Comparison of ENCODE assay signal across 8 cellular contexts in the genomic region with DNA sequence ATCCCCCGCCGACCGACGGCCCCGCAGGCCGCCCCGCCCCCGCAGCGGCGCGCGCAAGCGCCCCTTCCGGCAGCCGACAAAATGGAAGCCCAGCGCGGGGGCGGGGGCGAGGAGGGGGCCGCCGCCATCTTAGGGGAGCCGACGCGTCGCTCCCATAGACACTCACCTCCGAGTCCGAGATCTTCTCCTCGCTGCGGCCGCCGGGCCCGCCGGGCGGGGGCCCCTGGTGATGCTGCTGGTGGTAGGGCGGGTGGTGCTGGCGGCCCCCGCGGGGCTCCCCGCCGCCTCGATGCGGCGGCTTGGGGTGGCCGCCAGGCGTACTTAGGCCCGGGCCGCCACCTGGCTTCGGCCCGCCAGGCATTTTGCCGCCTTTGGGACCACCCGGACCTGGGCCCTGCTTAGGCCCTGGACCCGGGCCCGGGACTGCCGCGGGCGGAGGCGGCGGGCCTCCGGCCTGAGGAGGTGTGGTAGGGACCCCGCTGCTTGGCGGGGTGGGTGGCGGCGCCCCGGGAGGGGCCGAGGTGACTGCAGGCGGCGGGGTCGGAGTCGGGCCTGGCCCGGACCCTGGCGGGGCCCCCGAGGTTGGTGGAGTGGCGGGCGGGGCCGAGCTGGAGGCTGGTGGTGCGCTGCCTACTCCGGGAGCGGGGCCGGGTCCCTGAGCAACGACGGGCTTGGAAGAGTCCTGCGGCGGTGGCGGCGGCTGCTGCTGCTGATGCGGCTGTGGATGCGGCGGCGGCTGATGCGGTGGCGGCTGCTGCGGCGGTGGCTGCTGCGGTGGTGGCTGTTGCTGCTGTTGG. TPM values are rescaled to one million over a fixed set of nuclear protein-coding genes. Genes with fewer than 3 reads are reported as not detected.
DNase-seq lines count a peak whose midpoint lies in the region; ATAC-seq, FAIRE-seq and TF ChIP-seq lines count a peak whose summit lies in the region.

No MANE protein-coding gene starts in this region.

- H2BK15ac ChIP-seq in H1 (ENCODE audit: low read length), result no peak overlapping the region

- FAIRE-seq in H1 (lab: Jason Lieb, UNC), result no peak

- H3K27ac Mint-ChIP-seq in activated CD8-positive, alpha-beta memory T cell treated with anti-CD3 and anti-CD28 coated beads, Interleukin-2, amount 10 ng/mL, durations not matched to agents 7 days and 5 days, result peak overlapping the region; percentile 99

- TF ChIP-seq CTCF in HL-60 (IDR thresholded peaks at IDR 0.05; ENCODE audit: insufficient read depth, low read length) (no peak), H1 (IDR thresholded peaks at IDR 0.05; ENCODE audit: control extremely low read depth in 1 of 3, insufficient read depth in 1 of 3, low read depth in 1 of 3, low read length in 3 of 3) (peak in 2 of 3 experiments; percentile 7 to 38; a peak in 3 of 4 replicates)

- H3K23me2 ChIP-seq in H1 (ENCODE audit: low read depth, low read length), result 0 out of 2 replicates have a peak, but pooled peaks cover 5% of the 10 kb centered on the region

- H3K18ac ChIP-seq in H1 (ENCODE audit: extremely low read depth, low read length), result peak overlapping the region; percentile 87

- no peak overlapping the region for H2BK120ac ChIP-seq in H1 (replicated peaks; ENCODE audit: low read depth, low read length)

- peaks cover 48% of the 10 kb centered on the region for H3K36me3 Mint-ChIP-seq in activated CD8-positive, alpha-beta memory T cell treated with anti-CD3 and anti-CD28 coated beads, Interleukin-2, amount 10 ng/mL, durations not matched to agents 7 days and 5 days

- H3K4me1 ChIP-seq in H1 (replicated peaks in 1 of 4; ENCODE audit: control insufficient read depth in 3 of 4, insufficient read depth in 4 of 4, low read length in 3 of 4), result peaks cover 4 to 10% (median 8%) of the 10 kb centered on the region in 4 experiments; a peak in 6 of 7 replicates
- H3K4me1 ChIP-seq in mesodermal cell (ENCODE audit: control insufficient read depth, insufficient read depth, low read length, poor library complexity, severe bottlenecking), result peaks cover 13% of the 10 kb centered on the region

- no peak overlapping the region for H3K14ac ChIP-seq in H1 (ENCODE audit: insufficient read length)

- peak overlapping the region; percentile 98 for H4K91ac ChIP-seq in H1 (replicated peaks; ENCODE audit: insufficient read length, low read length)

- ATAC-seq in activated CD8-positive, alpha-beta memory T cell treated with anti-CD3 and anti-CD28 coated beads, Interleukin-2, amount 10 ng/mL, durations not matched to agents 7 days and 5 days, result peak; percentile 58

- peaks cover 23 to 57% of the 10 kb centered on the region in 2 experiments for H3K79me2 ChIP-seq in H1 (ENCODE audit: control insufficient read depth in 1 of 2, insufficient read depth in 2 of 2, low read length in 2 of 2)

- peak overlapping the region; percentile 97 for H3K56ac ChIP-seq in H1 (replicated peaks; ENCODE audit: insufficient read length, low read depth, low read length)

- no peak overlapping the region for H2BK12ac ChIP-seq in H1 (ENCODE audit: low read depth, low read length)

- H3K27ac ChIP-seq in HL-60 (replicated peaks) (peak overlapping the region; percentile 98), H1 (ENCODE audit: low read depth, low read length) (peak overlapping the region; percentile 98), mesodermal cell (ENCODE audit: low read depth, low read length, severe bottlenecking) (peak overlapping the region; percentile 98)

- WGBS in H1 (ENCODE audit: extremely low coverage in 1 of 2, insufficient coverage in 1 of 2, insufficient read length in 1 of 2, insufficient replicate concordance in 2 of 2, low coverage in 1 of 2, low lambda C conversion rate in 2 of 2, missing lambda C conversion rate in 1 of 2), 2 experiments, result 1% methylated on average over 32 of the region's 94 CpGs; no CpG with 5 or more reads in 1 of the 2 experiments
- 0 to 1% methylated on average over 40 to 41 of the region's 94 CpGs for WGBS in mesodermal cell (ENCODE audit: insufficient coverage in 2 of 2), 2 experiments

- peaks cover 3% of the 10 kb centered on the region; the same call in 1 of the 2 replicates for H3K79me1 ChIP-seq in H1 (ENCODE audit: low read depth, low read length)

- peaks cover 31 to 47% (median 42%) of the 10 kb centered on the region in 4 experiments for H3K36me3 ChIP-seq in H1 (ENCODE audit: control insufficient read depth in 2 of 4, insufficient read depth in 4 of 4, low read length in 3 of 4)
- peaks cover 46% of the 10 kb centered on the region for H3K36me3 ChIP-seq in mesodermal cell (ENCODE audit: control insufficient read depth, insufficient read depth, low read length)

- H3K27me3 Mint-ChIP-seq in activated CD8-positive, alpha-beta memory T cell treated with anti-CD3 and anti-CD28 coated beads, Interleukin-2, amount 10 ng/mL, durations not matched to agents 7 days and 5 days, result no peaks in the 10 kb centered on the region

- peak overlapping the region; percentile 61 to 85; a peak in 3 of 4 replicates for H3K4me2 ChIP-seq in H1 (ENCODE audit: insufficient read depth in 1 of 2, low read depth in 2 of 2, low read length in 2 of 2)

- peak overlapping the region; percentile 98 for H2BK5ac ChIP-seq in H1 (ENCODE audit: low read depth, low read length)

- H3K27me3 ChIP-seq in HL-60 (ENCODE audit: insufficient read depth, poor library complexity, severe bottlenecking) (no peaks in the 10 kb centered on the region), H1 (replicated peaks in 1 of 4; ENCODE audit: control insufficient read depth in 3 of 4, extremely low read depth in 1 of 4, insufficient read depth in 3 of 4, low read length in 3 of 4) (no peaks in the 10 kb centered on the region)

- peaks cover 26 to 27% of the 10 kb centered on the region in 2 experiments for H4K20me1 ChIP-seq in H1 (replicated peaks in 1 of 2; ENCODE audit: control insufficient read depth in 1 of 2, insufficient read depth in 2 of 2, low read length in 2 of 2)

- no peak overlapping the region for H2BK20ac ChIP-seq in H1 (ENCODE audit: low read length)

- H3K4ac ChIP-seq in H1 (replicated peaks; ENCODE audit: insufficient read length, low read depth, low read length), result peak overlapping the region; percentile 91

- peak overlapping the region; percentile 95 for H4K5ac ChIP-seq in H1 (ENCODE audit: insufficient read length, low read depth, low read length)

- H3K4me3 ChIP-seq in HL-60 (replicated peaks; ENCODE audit: insufficient read depth, low read length) (peak overlapping the region; percentile 91), H1 (ENCODE audit: extremely low read depth in 1 of 4, insufficient read depth in 2 of 4, low read depth in 3 of 4, low read length in 4 of 4) (peak overlapping the region; percentile 92 to 99 (median 97)), mesodermal cell (ENCODE audit: extremely low read depth, insufficient read depth, low read length, poor library complexity, severe bottlenecking) (peak overlapping the region; percentile 99)

- DNase-seq in AG20443 (ENCODE audit: low spot score) (peak; percentile 96), GM19240 (ENCODE audit: insufficient read length, low spot score) (peak; percentile 51), HL-60 (ENCODE audit: low read depth in 1 of 2, low spot score in 1 of 2) (peak in 1 of 2 experiments; percentile 78), NOMO-1 treated with DMSO at 0.1 percent for 48 hours (lab: John Stamatoyannopoulos, UW; ENCODE audit: unreplicated experiment) (peak; percentile 66), H1 (ENCODE audit: low read depth in 1 of 2, low spot score in 2 of 2) (peak; percentile 23 to 91)
- peak; percentile 91 for DNase-seq in activated CD8-positive, alpha-beta memory T cell treated with anti-CD3 and anti-CD28 coated beads, Interleukin-2, amount 10 ng/mL, durations not matched to agents 7 days and 5 days
- DNase-seq in stimulated activated CD8-positive, alpha-beta memory T cell treated with anti-CD3 and anti-CD28 coated beads, Interleukin-15, amount 100 ng/mL, for 1 hour (ENCODE audit: low read depth), result peak; percentile 77

- peak; percentile 78 to 84 for TF ChIP-seq POLR2A in H1 (IDR thresholded peaks at IDR 0.05; ENCODE audit: control extremely low read depth in 1 of 2, low read depth in 2 of 2, low read length in 2 of 2)

- peak overlapping the region; percentile 91 for H3K4me3 Mint-ChIP-seq in activated CD8-positive, alpha-beta memory T cell treated with anti-CD3 and anti-CD28 coated beads, Interleukin-2, amount 10 ng/mL, durations not matched to agents 7 days and 5 days

- POLR2A ChIA-PET in H1 (lab: Charles Lee; ENCODE audit: partially characterized antibody), result interaction anchor here (0.7 to 2.2 kb wide), 22 partner anchors 9 to 332 kb away, joined by 3 to 9 read pairs (median 4); a partner anchor contains a TSS

- no peaks in the 10 kb centered on the region for H3K9me3 Mint-ChIP-seq in activated CD8-positive, alpha-beta memory T cell treated with anti-CD3 and anti-CD28 coated beads, Interleukin-2, amount 10 ng/mL, durations not matched to agents 7 days and 5 days (ENCODE audit: low read depth)

- H2AK5ac ChIP-seq in H1 (ENCODE audit: low read depth, low read length), result no peak overlapping the region

- TF ChIP-seq RAD21 in H1 (IDR thresholded peaks at IDR 0.05 in 1 of 2, conservative IDR thresholded peaks at IDR 0.05 in 1 of 2; ENCODE audit: low read depth in 2 of 2, low read length in 2 of 2), result peak in 1 of 2 experiments; percentile 16; a peak in 2 of 4 replicates

- CTCF ChIA-PET in activated CD8-positive, alpha-beta memory T cell treated with anti-CD3 and anti-CD28 coated beads, Interleukin-2, amount 10 ng/mL, durations not matched to agents 7 days and 5 days (lab: Charles Lee), result interaction anchor here (1.0 to 1.2 kb wide), 2 partner anchors 10 to 328 kb away, joined by 3 to 7 read pairs; no protein-coding TSS in a partner anchor
- CTCF ChIA-PET in H1 (lab: Charles Lee; ENCODE audit: partially characterized antibody), result no interaction called here

- H3K23ac ChIP-seq in H1 (ENCODE audit: insufficient read length), result no peak overlapping the region

- peak in 1 of 2 experiments; percentile 52; a peak in 1 of 3 replicates for TF ChIP-seq EP300 in H1 (IDR thresholded peaks at IDR 0.05; ENCODE audit: borderline replicate concordance in 1 of 2, low read depth in 2 of 2, low read length in 2 of 2)

- H3K9me3 ChIP-seq in H1 (ENCODE audit: insufficient read depth in 2 of 2, low read depth in 1 of 2, low read length in 1 of 2), result no peaks in the 10 kb centered on the region
- no peaks in the 10 kb centered on the region for H3K9me3 ChIP-seq in mesodermal cell (ENCODE audit: control insufficient read depth, low read length)

- peaks cover 52% of the 10 kb centered on the region for H3K4me1 Mint-ChIP-seq in activated CD8-positive, alpha-beta memory T cell treated with anti-CD3 and anti-CD28 coated beads, Interleukin-2, amount 10 ng/mL, durations not matched to agents 7 days and 5 days

- peak overlapping the region; percentile 100 for H4K8ac ChIP-seq in H1 (ENCODE audit: extremely low read depth, insufficient read depth, low read length)

- H3K9ac ChIP-seq in H1 (replicated peaks in 1 of 4; ENCODE audit: extremely low read depth in 1 of 4, low read depth in 3 of 4, low read length in 3 of 4), result peak overlapping the region; percentile 98 to 100 (median 99)

- H2AFZ ChIP-seq in H1 (ENCODE audit: low read length), result no peak overlapping the region

RNA-seq across cellular contexts. Expression of a gene that starts 0.7 kb away (rescaled TPM):
- 100 to 1,000 TPM; 344 to 402 TPM for total RNA-seq in activated CD8-positive, alpha-beta memory T cell treated with anti-CD3 and anti-CD28 coated beads, Interleukin-2, amount 10 ng/mL, durations not matched to agents 7 days and 5 days
- 442 and 469 TPM in 2 replicates for total RNA-seq in H1 (2021; fragmentation: NEBNext Ultra II Directional; extraction: Animal tissue kit (Norgen Biotek cat#: 25700))
- 109 and 118 TPM in 2 replicates for polyA plus RNA-seq in H1 (2011; rRNA removed)
- polyA plus RNA-seq in H1 (2011; cell fraction: cytosol; rRNA removed), result 176 TPM
- polyA plus RNA-seq in H1 (2011; cell fraction: nucleus; rRNA removed), result 113 TPM
- 376 to 503 TPM (median 386 TPM) in 4 replicates for polyA plus RNA-seq in H1 (2012, experiment 1 of 2)
- 78.0 TPM for polyA plus RNA-seq in H1 (2012, experiment 2 of 2)
- 361 TPM for polyA plus RNA-seq in H1 (2013, experiment 1 of 2)
- polyA plus RNA-seq in H1 (2013, experiment 2 of 2), result 325 TPM
- polyA minus RNA-seq in H1 (2011; rRNA and poly(A)+ RNA removed), result 94.7 and 99.9 TPM in 2 replicates
- polyA minus RNA-seq in H1 (2011; cell fraction: cytosol; rRNA and poly(A)+ RNA removed), result 139 TPM
- 203 TPM for polyA minus RNA-seq in H1 (2011; cell fraction: nucleus; rRNA and poly(A)+ RNA removed)
- polyA plus RNA-seq in mesodermal cell (2013, experiment 1 of 2), result 108 TPM
- 158 TPM for polyA plus RNA-seq in mesodermal cell (2013, experiment 2 of 2)
